1 cellular context compared by ENCODE assay signal in the genomic region with DNA sequence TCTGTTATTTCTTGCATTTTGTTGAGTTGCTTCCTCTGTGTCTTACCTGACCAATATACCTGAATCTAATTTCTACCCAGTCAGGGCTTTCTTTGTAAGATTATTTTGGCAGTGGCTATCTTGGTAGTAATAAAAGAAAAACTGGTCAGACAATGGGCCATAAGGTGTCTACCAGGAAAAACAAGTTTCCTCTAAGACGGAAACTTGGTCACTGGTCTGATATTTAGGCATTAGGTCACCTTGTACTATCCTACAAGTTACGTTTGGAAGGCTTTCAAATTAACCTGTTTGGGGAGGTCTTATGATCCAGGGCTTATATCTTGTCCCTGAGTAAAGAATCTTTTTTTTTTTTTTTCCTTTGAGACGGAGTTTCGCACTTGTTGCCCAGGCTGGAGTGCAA.
TF ChIP-seq lines count a peak whose summit lies in the region.

No MANE protein-coding gene starts in this region.

TF ChIP-seq in GM12878, 131 proteins besides CTCF, POLR2A, EP300 and RAD21:
- no peak for TF ChIP-seq RELA (IDR thresholded peaks at IDR 0.05; ENCODE audit: borderline replicate concordance, partially characterized antibody)
- TF ChIP-seq EED (IDR thresholded peaks at IDR 0.05; ENCODE audit: low read depth): no peak
- TF ChIP-seq MXI1 (IDR thresholded peaks at IDR 0.05; ENCODE audit: low read depth, low read length): no peak
- TF ChIP-seq, protein P1, sequence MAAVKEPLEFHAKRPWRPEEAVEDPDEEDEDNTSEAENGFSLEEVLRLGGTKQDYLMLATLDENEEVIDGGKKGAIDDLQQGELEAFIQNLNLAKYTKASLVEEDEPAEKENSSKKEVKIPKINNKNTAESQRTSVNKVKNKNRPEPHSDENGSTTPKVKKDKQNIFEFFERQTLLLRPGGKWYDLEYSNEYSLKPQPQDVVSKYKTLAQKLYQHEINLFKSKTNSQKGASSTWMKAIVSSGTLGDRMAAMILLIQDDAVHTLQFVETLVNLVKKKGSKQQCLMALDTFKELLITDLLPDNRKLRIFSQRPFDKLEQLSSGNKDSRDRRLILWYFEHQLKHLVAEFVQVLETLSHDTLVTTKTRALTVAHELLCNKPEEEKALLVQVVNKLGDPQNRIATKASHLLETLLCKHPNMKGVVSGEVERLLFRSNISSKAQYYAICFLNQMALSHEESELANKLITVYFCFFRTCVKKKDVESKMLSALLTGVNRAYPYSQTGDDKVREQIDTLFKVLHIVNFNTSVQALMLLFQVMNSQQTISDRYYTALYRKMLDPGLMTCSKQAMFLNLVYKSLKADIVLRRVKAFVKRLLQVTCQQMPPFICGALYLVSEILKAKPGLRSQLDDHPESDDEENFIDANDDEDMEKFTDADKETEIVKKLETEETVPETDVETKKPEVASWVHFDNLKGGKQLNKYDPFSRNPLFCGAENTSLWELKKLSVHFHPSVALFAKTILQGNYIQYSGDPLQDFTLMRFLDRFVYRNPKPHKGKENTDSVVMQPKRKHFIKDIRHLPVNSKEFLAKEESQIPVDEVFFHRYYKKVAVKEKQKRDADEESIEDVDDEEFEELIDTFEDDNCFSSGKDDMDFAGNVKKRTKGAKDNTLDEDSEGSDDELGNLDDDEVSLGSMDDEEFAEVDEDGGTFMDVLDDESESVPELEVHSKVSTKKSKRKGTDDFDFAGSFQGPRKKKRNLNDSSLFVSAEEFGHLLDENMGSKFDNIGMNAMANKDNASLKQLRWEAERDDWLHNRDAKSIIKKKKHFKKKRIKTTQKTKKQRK (IDR thresholded peaks at IDR 0.05; ENCODE audit: low read depth, low read length): no peak
- TF ChIP-seq NR2C2 (IDR thresholded peaks at IDR 0.05; ENCODE audit: borderline replicate concordance, control insufficient read depth, insufficient read length, low read depth): no peak
- TF ChIP-seq, protein P2, sequence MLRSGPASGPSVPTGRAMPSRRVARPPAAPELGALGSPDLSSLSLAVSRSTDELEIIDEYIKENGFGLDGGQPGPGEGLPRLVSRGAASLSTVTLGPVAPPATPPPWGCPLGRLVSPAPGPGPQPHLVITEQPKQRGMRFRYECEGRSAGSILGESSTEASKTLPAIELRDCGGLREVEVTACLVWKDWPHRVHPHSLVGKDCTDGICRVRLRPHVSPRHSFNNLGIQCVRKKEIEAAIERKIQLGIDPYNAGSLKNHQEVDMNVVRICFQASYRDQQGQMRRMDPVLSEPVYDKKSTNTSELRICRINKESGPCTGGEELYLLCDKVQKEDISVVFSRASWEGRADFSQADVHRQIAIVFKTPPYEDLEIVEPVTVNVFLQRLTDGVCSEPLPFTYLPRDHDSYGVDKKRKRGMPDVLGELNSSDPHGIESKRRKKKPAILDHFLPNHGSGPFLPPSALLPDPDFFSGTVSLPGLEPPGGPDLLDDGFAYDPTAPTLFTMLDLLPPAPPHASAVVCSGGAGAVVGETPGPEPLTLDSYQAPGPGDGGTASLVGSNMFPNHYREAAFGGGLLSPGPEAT (IDR thresholded peaks at IDR 0.05; ENCODE audit: low read depth): no peak
- no peak for TF ChIP-seq RAD51 (IDR thresholded peaks at IDR 0.05)
- TF ChIP-seq ZNF384 (IDR thresholded peaks at IDR 0.05; ENCODE audit: borderline replicate concordance, low read depth, low read length): no peak
- no peak for TF ChIP-seq GATAD2B (conservative IDR thresholded peaks at IDR 0.05; ENCODE audit: low read depth)
- TF ChIP-seq SMARCA5 (IDR thresholded peaks at IDR 0.05): no peak
